ENCODE assay signal across 8 cellular contexts in the genomic region with DNA sequence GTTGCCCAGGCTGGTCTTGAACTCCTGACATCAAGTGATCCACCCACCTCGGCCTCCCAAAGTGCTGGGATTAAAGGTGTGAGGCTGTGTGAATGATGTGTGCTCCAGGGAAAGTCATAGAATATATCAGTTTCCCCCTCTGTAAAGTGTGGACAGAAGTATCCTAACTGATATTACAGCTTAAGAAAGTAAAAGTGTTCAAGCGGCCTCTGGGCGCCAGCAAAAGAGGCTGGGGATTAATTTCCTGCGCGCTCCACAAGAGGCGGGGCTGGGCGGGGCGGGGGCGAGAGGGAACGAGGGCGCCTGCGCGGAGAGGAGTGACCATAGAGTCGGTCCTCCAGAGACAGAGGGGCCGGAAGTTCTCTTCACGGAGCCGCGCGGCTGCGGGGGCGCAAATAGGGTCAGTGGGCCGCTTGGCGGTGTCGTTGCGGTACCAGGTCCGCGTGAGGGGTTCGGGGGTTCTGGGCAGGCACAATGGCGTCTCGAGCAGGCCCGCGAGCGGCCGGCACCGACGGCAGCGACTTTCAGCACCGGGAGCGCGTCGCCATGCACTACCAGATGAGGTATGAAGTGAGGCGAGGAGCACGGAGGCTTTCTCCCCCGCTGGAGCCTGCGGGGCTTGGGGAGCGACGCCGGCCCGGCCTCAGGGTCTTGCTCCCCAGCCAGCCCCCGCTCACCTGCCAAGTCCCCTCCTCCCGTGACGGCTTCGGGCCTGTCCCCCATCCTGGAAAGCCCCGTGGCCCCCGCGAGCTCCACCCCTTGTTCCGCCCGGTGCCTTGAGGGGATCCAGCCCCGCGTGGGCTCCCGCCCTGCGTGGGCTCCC. TPM values are rescaled to one million over a fixed set of nuclear protein-coding genes. Genes with fewer than 3 reads are reported as not detected.
A peak's percentile ranks its signal among the peaks of the same experiment; 100 is the strongest.
DNase-seq lines count a peak whose midpoint lies in the region; ATAC-seq, FAIRE-seq and TF ChIP-seq lines count a peak whose summit lies in the region.

A gene (plus strand): TSS at position 362 of the 823 bp plus-strand sequence. CDS start 113 bp downstream, at position 475.

- DNase-seq in DMS114 treated with DMSO at 0.1 percent for 48 hours (lab: John Stamatoyannopoulos, UW; ENCODE audit: unreplicated experiment) = peak; percentile 70
- peak; percentile 93 for DNase-seq in HuH-7.5 (ENCODE audit: low spot score)
- DNase-seq in RCC 7860 (ENCODE audit: low spot score) = peak; percentile 62
- peak; percentile 96 for DNase-seq in activated T-cell treated with anti-CD3 and anti-CD28 coated beads, Interleukin-2, amount 50 U/mL, for 48 hours
- peak; percentile 99 for DNase-seq in esophagus muscularis mucosa (ENCODE audit: extremely low spot score)
- peak; percentile 84 to 88 for DNase-seq in stimulated activated CD8-positive, alpha-beta memory T cell treated with anti-CD3 and anti-CD28 coated beads, Interleukin-7, amount 100 ng/mL, for 1 hour (ENCODE audit: low read depth in 2 of 2)

- no peak for TF ChIP-seq EP300 in esophagus muscularis mucosa (IDR thresholded peaks at IDR 0.05)

- H3K27ac ChIP-seq in esophagus muscularis mucosa (replicated peaks in 1 of 4) (peak within 1 kb of the TSS; percentile 89 to 97 (median 95)), muscle layer of duodenum (ENCODE audit: low read length) (peak within 1 kb of the TSS; percentile 98)

- ATAC-seq in GM21526 (IDR thresholded peaks at IDR 0.05; ENCODE audit: low FRiP score, unreplicated experiment) = peak; percentile 75

- WGBS in esophagus muscularis mucosa = under 1% methylated on average over 26 of the region's 62 CpGs

- peaks cover 11 to 23% (median 19%) of the 10 kb centered on the region in 4 donors for H3K36me3 ChIP-seq in esophagus muscularis mucosa
- H3K36me3 ChIP-seq in muscle layer of duodenum (ENCODE audit: control insufficient read depth in 1 of 2, insufficient read depth in 2 of 2, low read length in 2 of 2) = peaks cover 14 to 16% of the 10 kb centered on the region in 2 donors

- no peak for FAIRE-seq in RCC 7860 (lab: Jason Lieb, UNC)

- H3K27me3 ChIP-seq in esophagus muscularis mucosa = no peaks in the 10 kb centered on the region
- H3K27me3 ChIP-seq in muscle layer of duodenum (ENCODE audit: low read depth, low read length) = no peaks in the 10 kb centered on the region

- peak within 1 kb of the TSS; percentile 69 to 100 (median 90) for H3K4me3 ChIP-seq in esophagus muscularis mucosa
- H3K4me3 ChIP-seq in muscle layer of duodenum (ENCODE audit: low read depth in 1 of 2, low read length in 2 of 2) = peak within 1 kb of the TSS; percentile 72 to 94

- no peaks in the 10 kb centered on the region for H3K9me3 ChIP-seq in esophagus muscularis mucosa
- H3K9me3 ChIP-seq in muscle layer of duodenum (ENCODE audit: control insufficient read depth in 1 of 2, low read length in 2 of 2) = no peaks in the 10 kb centered on the region

- TF ChIP-seq POLR2A in esophagus muscularis mucosa (IDR thresholded peaks at IDR 0.05; ENCODE audit: low read depth) = peak; percentile 92

- TF ChIP-seq CTCF in esophagus muscularis mucosa (IDR thresholded peaks at IDR 0.05) = peak in 1 of 3 experiments; percentile 12

- H3K4me1 ChIP-seq in esophagus muscularis mucosa (peaks cover 12 to 29% (median 21%) of the 10 kb centered on the region in 4 donors), muscle layer of duodenum (ENCODE audit: control insufficient read depth in 1 of 2, insufficient read depth in 2 of 2, low read length in 2 of 2) (peaks cover 0 to 16% of the 10 kb centered on the region in 2 donors)

- intact Hi-C loops in esophagus muscularis mucosa (cut with DNase I) = no loop called here

RNA-seq across cellular contexts. Expression of the gene that starts here (rescaled TPM):
- total RNA-seq in esophagus muscularis mucosa = 10 to 100 TPM; 17.9 to 39.8 (median 26.4) TPM

Comparison
In these comparisons a context has a peak if more than half of its experiments do, and no peak if none do; other contexts are left out.
1. Peak in every context shown above with its lines: DNase-seq, ATAC-seq, H3K4me3 ChIP-seq and H3K27ac ChIP-seq.